In genomic region chr12:1530592-1531159, GRCh38 we compare ENCODE assay signal across 9 cellular contexts.
A peak's percentile ranks its signal among the peaks of the same experiment; 100 is the strongest.
DNase-seq lines count a peak whose midpoint lies in the region; ATAC-seq, FAIRE-seq and TF ChIP-seq lines count a peak whose summit lies in the region.
"Had no signal": no experiment of that assay in that cellular context is flagged by ENCODE, and none has a peak within 500 bp of the region (broad histone marks: within the 10 kb centered on the region; RNA-seq: fewer than 3 reads in every experiment).

No MANE protein-coding gene starts in this region.

- H3K4me3 ChIP-seq in adipocyte (ENCODE audit: low read length) (peak overlapping the region; percentile 79), keratinocyte (ENCODE audit: control insufficient read depth in 2 of 3, extremely low read depth in 1 of 3, insufficient read depth in 2 of 3, low read depth in 1 of 3, low read length in 3 of 3) (peak overlapping the region; percentile 56 to 77 (median 61)), subcutaneous abdominal adipose tissue (ENCODE audit: low read depth in 1 of 5, low read length in 5 of 5) (peak overlapping the region in 4 of 5 donors; percentile 53 to 69 (median 58)), PC-9 (no peak overlapping the region)

- H2AFZ ChIP-seq in keratinocyte (ENCODE audit: control insufficient read depth, low read length) (no peak overlapping the region), PC-9 (no peak overlapping the region)

- intact Hi-C loops in PC-9 (cut with micrococcal nuclease; ENCODE audit: unreplicated experiment) = no loop called here

- no peak overlapping the region for H3K27ac ChIP-seq in keratinocyte (ENCODE audit: control insufficient read depth, insufficient read depth, low read length)
- H3K27ac ChIP-seq in subcutaneous abdominal adipose tissue (ENCODE audit: low read depth, low read length) = no peak overlapping the region
- no peak overlapping the region for H3K27ac ChIP-seq in PC-9

- dilution Hi-C loops in keratinocyte (cut with MboI; ENCODE audit: extremely low pct_ligation_motif_present, low sequenced_read_pairs) = no loop called here

- FAIRE-seq in keratinocyte (lab: Jason Lieb, UNC) = no peak
- FAIRE-seq: A204.1 had no signal

- POLR2A ChIA-PET in PC-9 (lab: Charles Lee; ENCODE audit: unreplicated experiment) = no interaction called here

- peaks cover 7% of the 10 kb centered on the region for H4K20me1 ChIP-seq in keratinocyte (ENCODE audit: control insufficient read depth, extremely low read depth, insufficient read depth, low read length)
- no peaks in the 10 kb centered on the region for H4K20me1 ChIP-seq in PC-9 (ENCODE audit: insufficient read depth)

- no peaks in the 10 kb centered on the region for H3K27me3 ChIP-seq in adipocyte (replicated peaks; ENCODE audit: control insufficient read depth, insufficient read depth, low read length)
- H3K27me3 ChIP-seq in keratinocyte (ENCODE audit: control insufficient read depth, extremely low read depth, insufficient read depth, low read length) = peaks cover 23% of the 10 kb centered on the region
- H3K27me3 ChIP-seq in subcutaneous abdominal adipose tissue (ENCODE audit: control insufficient read depth in 5 of 5, insufficient read depth in 4 of 5, low read length in 5 of 5) = peaks cover 14 to 46% (median 26%) of the 10 kb centered on the region in 5 donors
- H3K27me3 ChIP-seq in PC-9 (ENCODE audit: insufficient read depth, low read depth) = peaks cover 35% of the 10 kb centered on the region

- H3K36me3 ChIP-seq in adipocyte (ENCODE audit: control insufficient read depth, insufficient read depth, low read length, severe bottlenecking) = no peaks in the 10 kb centered on the region
- no peaks in the 10 kb centered on the region for H3K36me3 ChIP-seq in keratinocyte (ENCODE audit: control insufficient read depth in 2 of 2, extremely low read depth in 1 of 2, insufficient read depth in 2 of 2, low read length in 2 of 2)
- H3K36me3 ChIP-seq in subcutaneous abdominal adipose tissue (ENCODE audit: control insufficient read depth in 5 of 5, insufficient read depth in 5 of 5, low read length in 5 of 5) = no peaks in the 10 kb centered on the region
- no peaks in the 10 kb centered on the region for H3K36me3 ChIP-seq in PC-9 (ENCODE audit: low read depth)

- peaks cover 28% of the 10 kb centered on the region for H3K4me1 ChIP-seq in adipocyte (ENCODE audit: control insufficient read depth, insufficient read depth, low read length)
- peaks cover 29% of the 10 kb centered on the region for H3K4me1 ChIP-seq in keratinocyte (ENCODE audit: control insufficient read depth, extremely low read depth, insufficient read depth, low read length)
- peaks cover 0 to 29% (median 10%) of the 10 kb centered on the region in 5 donors for H3K4me1 ChIP-seq in subcutaneous abdominal adipose tissue (ENCODE audit: control insufficient read depth in 5 of 5, insufficient read depth in 5 of 5, low read length in 5 of 5)
- no peaks in the 10 kb centered on the region for H3K4me1 ChIP-seq in PC-9 (replicated peaks; ENCODE audit: insufficient read depth)

- CTCF ChIA-PET in PC-9 (lab: Charles Lee) = no interaction called here

- H3K9ac ChIP-seq in adipocyte (ENCODE audit: low read length) = peak overlapping the region; percentile 77
- peak overlapping the region; percentile 70 for H3K9ac ChIP-seq in keratinocyte (ENCODE audit: control insufficient read depth, extremely low read depth, insufficient read depth, low read length)
- no peak overlapping the region for H3K9ac ChIP-seq in subcutaneous abdominal adipose tissue (ENCODE audit: low read length in 5 of 5)

- peaks cover 7% of the 10 kb centered on the region; the same call in 1 of the 2 replicates for H3F3A ChIP-seq in PC-9 (ENCODE audit: insufficient read depth, low read depth)

- H3K79me2 ChIP-seq in keratinocyte (ENCODE audit: control insufficient read depth, insufficient read depth, low read length) (peaks cover 45% of the 10 kb centered on the region), PC-9 (ENCODE audit: low read depth) (no peaks in the 10 kb centered on the region)

- H3K9me1 ChIP-seq in keratinocyte (ENCODE audit: control insufficient read depth, extremely low read depth, insufficient read depth, low read length) = no peaks in the 10 kb centered on the region

- H3K9me3 ChIP-seq in adipocyte (ENCODE audit: control insufficient read depth, low read length) = no peaks in the 10 kb centered on the region
- no peaks in the 10 kb centered on the region for H3K9me3 ChIP-seq in keratinocyte (ENCODE audit: control insufficient read depth, low read depth, low read length)
- H3K9me3 ChIP-seq in subcutaneous abdominal adipose tissue (ENCODE audit: control insufficient read depth in 5 of 5, low read length in 5 of 5) = no peaks in the 10 kb centered on the region
- H3K9me3 ChIP-seq in PC-9 (ENCODE audit: insufficient read depth, low read depth) = no peaks in the 10 kb centered on the region

- BruUV-seq in PC-9 (replicated peaks; lab: Mats Ljungman, UMichigan) = no TSS peak

- no peak for ATAC-seq in HG03280 (IDR thresholded peaks at IDR 0.05; ENCODE audit: unreplicated experiment)

- H3K9me2 ChIP-seq in PC-9 (ENCODE audit: insufficient read depth) = no peaks in the 10 kb centered on the region

- TF ChIP-seq CTCF in keratinocyte (optimal IDR thresholded peaks at IDR 0.05 in 1 of 3, IDR thresholded peaks at IDR 0.05 in 1 of 3, conservative IDR thresholded peaks at IDR 0.05 in 1 of 3; ENCODE audit: extremely low read depth in 1 of 3, insufficient read depth in 2 of 3, low read length in 3 of 3) (no peak), PC-9 (conservative IDR thresholded peaks at IDR 0.05) (no peak)

- DNase-seq in DMS53 (lab: John Stamatoyannopoulos, UW) (peak; percentile 67), DMS53 treated with DMSO at 0.1 percent for 48 hours (lab: John Stamatoyannopoulos, UW; ENCODE audit: unreplicated experiment) (no peak), adipocyte (ENCODE audit: low read depth) (peak; percentile 49), keratinocyte (ENCODE audit: low read depth, low spot score) (no peak), PC-9 (no peak)
- DNase-seq in activated CD8-positive, alpha-beta memory T cell treated with anti-CD3 and anti-CD28 coated beads, Interleukin-2, amount 50 U/mL, for 4 hours = no peak

- H3K4me2 ChIP-seq in keratinocyte (ENCODE audit: control insufficient read depth, extremely low read depth, insufficient read depth, low read depth, low read length) (peak overlapping the region; percentile 74), PC-9 (no peak overlapping the region)

Comparison
In these comparisons a context has a peak if more than half of its experiments do, and no peak if none do; other contexts are left out.
1. DNase-seq: peak in DMS53 (single experiment) and adipocyte (single experiment); none in DMS53 treated with DMSO at 0.1 percent for 48 hours (single experiment), keratinocyte (single experiment), PC-9 (0 of 2) and activated CD8-positive, alpha-beta memory T cell treated with anti-CD3 and anti-CD28 coated beads, Interleukin-2, amount 50 U/mL, for 4 hours (single experiment).
2. H3K9ac ChIP-seq: peak in adipocyte (single experiment) and keratinocyte (single experiment); none in subcutaneous abdominal adipose tissue (0 of 5).